11 cellular contexts compared by ENCODE assay signal in genomic region chr3:123749716-123750115, GRCh38.
DNase-seq lines count a peak whose midpoint lies in the region; ATAC-seq, FAIRE-seq and TF ChIP-seq lines count a peak whose summit lies in the region.
"Had no signal": no experiment of that assay in that cellular context is flagged by ENCODE, and none has a peak within 500 bp of the region (broad histone marks: within the 10 kb centered on the region; RNA-seq: fewer than 3 reads in every experiment).

No MANE protein-coding gene starts in this region.

- peak; percentile 48 to 89 (median 68) for ATAC-seq in psoas muscle
- no peak for ATAC-seq in stimulated activated naive CD8-positive, alpha-beta T cell treated with anti-CD3 and anti-CD28 coated beads, Interleukin-15, amount 100 ng/mL, for 72 hours
- ATAC-seq: left colon, right cardiac atrium had no signal

- H3K4me3 ChIP-seq in psoas muscle: no peak overlapping the region
- H3K4me3 ChIP-seq in Peyer's patch: no peak overlapping the region

- no peak overlapping the region for H3K27ac Mint-ChIP-seq in stimulated activated naive CD8-positive, alpha-beta T cell treated with anti-CD3 and anti-CD28 coated beads, Interleukin-15, amount 100 ng/mL, for 72 hours

- H3K4me3 Mint-ChIP-seq in stimulated activated naive CD8-positive, alpha-beta T cell treated with anti-CD3 and anti-CD28 coated beads, Interleukin-15, amount 100 ng/mL, for 72 hours: no peak overlapping the region

- TF ChIP-seq POLR2A in Peyer's patch (IDR thresholded peaks at IDR 0.05): no peak

- H3K9me3 Mint-ChIP-seq in stimulated activated naive CD8-positive, alpha-beta T cell treated with anti-CD3 and anti-CD28 coated beads, Interleukin-15, amount 100 ng/mL, for 72 hours: no peaks in the 10 kb centered on the region

- TF ChIP-seq CTCF in psoas muscle (IDR thresholded peaks at IDR 0.05) (no peak), Peyer's patch (IDR thresholded peaks at IDR 0.05) (no peak)

- H3K27me3 ChIP-seq in psoas muscle (ENCODE audit: insufficient read depth in 3 of 3, low read length in 2 of 3) (no peaks in the 10 kb centered on the region), Peyer's patch (no peaks in the 10 kb centered on the region)

- DNase-seq in EL (peak; percentile 93), RCC 7860 (ENCODE audit: low spot score) (peak; percentile 91), fibroblast of gingiva (ENCODE audit: low read depth) (peak; percentile 96), psoas muscle (no peak), Peyer's patch (no peak), T-helper 9 cell (no peak), NCI-H748 treated with DMSO at 0.1 percent for 48 hours (lab: John Stamatoyannopoulos, UW) (no peak)
- DNase-seq in stimulated activated naive CD8-positive, alpha-beta T cell treated with anti-CD3 and anti-CD28 coated beads, Interleukin-15, amount 100 ng/mL, for 72 hours: no peak
- DNase-seq: left colon, NCI-H526, right cardiac atrium had no signal

- H3K27ac ChIP-seq in psoas muscle (no peak overlapping the region), Peyer's patch (no peak overlapping the region)

- peak; percentile 91 for FAIRE-seq in RCC 7860 (lab: Jason Lieb, UNC)

- H3K4me1 ChIP-seq in psoas muscle (no peaks in the 10 kb centered on the region), Peyer's patch (peaks cover 0 to 10% (median 0%) of the 10 kb centered on the region in 4 donors)

- H3K4me1 Mint-ChIP-seq in stimulated activated naive CD8-positive, alpha-beta T cell treated with anti-CD3 and anti-CD28 coated beads, Interleukin-15, amount 100 ng/mL, for 72 hours: no peaks in the 10 kb centered on the region

- no peaks in the 10 kb centered on the region for H3K27me3 Mint-ChIP-seq in stimulated activated naive CD8-positive, alpha-beta T cell treated with anti-CD3 and anti-CD28 coated beads, Interleukin-15, amount 100 ng/mL, for 72 hours

- intact Hi-C loops in psoas muscle (cut with DNase I): no loop called here

- no peaks in the 10 kb centered on the region for H3K9me3 ChIP-seq in psoas muscle
- H3K9me3 ChIP-seq in Peyer's patch: no peaks in the 10 kb centered on the region

- H3K36me3 ChIP-seq in psoas muscle (ENCODE audit: insufficient read depth in 1 of 2, low read depth in 1 of 2) (no peaks in the 10 kb centered on the region), Peyer's patch (no peaks in the 10 kb centered on the region)

Comparison
In these comparisons a context has a peak if more than half of its experiments do, and no peak if none do; other contexts are left out.
1. DNase-seq: peak in EL (single experiment), RCC 7860 (single experiment) and fibroblast of gingiva (single experiment); none in psoas muscle (0 of 2), Peyer's patch (0 of 3), T-helper 9 cell (single experiment), stimulated activated naive CD8-positive, alpha-beta T cell treated with anti-CD3 and anti-CD28 coated beads, Interleukin-15, amount 100 ng/mL, for 72 hours (0 of 2) and NCI-H748 treated with DMSO at 0.1 percent for 48 hours (single experiment).